In the genomic region with DNA sequence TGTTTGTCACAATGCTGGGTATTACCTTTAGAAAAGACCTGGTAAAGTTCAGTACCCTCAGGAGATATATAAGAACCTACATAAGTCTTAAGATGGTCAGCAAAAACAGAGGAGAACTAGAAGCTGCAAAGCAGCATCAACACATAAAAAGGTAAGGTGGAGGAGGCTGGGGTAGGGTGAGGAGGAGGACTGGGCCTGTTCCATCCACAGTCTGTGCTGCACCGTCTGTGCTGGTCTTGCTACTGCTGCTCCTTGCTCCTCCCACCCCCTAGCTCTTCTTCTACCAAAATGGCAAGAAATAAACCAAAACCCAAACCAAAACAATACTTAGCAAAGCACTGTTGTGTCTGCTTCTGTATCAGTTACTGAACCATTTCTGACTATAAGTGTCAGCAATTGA, we compare ENCODE assay signal across 18 cellular contexts.
"Had no signal": no experiment of that assay in that cellular context is flagged by ENCODE, and none has a peak within 500 bp of the region (broad histone marks: within the 10 kb centered on the region; RNA-seq: fewer than 3 reads in every experiment).

No MANE protein-coding gene starts in this region.

- ATAC-seq: Panc1, PC-3 had no signal

- DNase-seq: KBM-7; NCI-H1092; NCI-H1417 treated with DMSO at 0.1 percent for 48 hours; NCI-H146; NCI-H1694 treated with DMSO at 0.1 percent for 48 hours; NCI-H1930; NCI-H2081; NCI-H2107; NCI-H2227 treated with DMSO at 0.1 percent for 48 hours; NCI-H510A; NCI-H524 treated with DMSO at 0.1 percent for 48 hours; NK-92 treated with Interleukin-12 subunit alpha and Interleukin-12 subunit beta, amount 100 ng/mL, for 24 hours; PC-3; SHP77; SK-N-SH; SW 1271 had no signal

- H3K9me3 ChIP-seq: SK-N-SH had no signal

- H3K27ac ChIP-seq: RWPE1 had no signal
